Comparison of ENCODE assay signal across 1 cellular context in genomic region chr6:31690231-31691077, GRCh38.
TF ChIP-seq lines count a peak whose summit lies in the region.

No MANE protein-coding gene starts in this region.

TF ChIP-seq in K562, 482 proteins besides CTCF, POLR2A, EP300 and RAD21 (continued from another document and continues in another):
- no peak for TF ChIP-seq CUX1 (CRISPR knock-in tag; IDR thresholded peaks at IDR 0.05)
- no peak for TF ChIP-seq ZNF76 (CRISPR knock-in tag; IDR thresholded peaks at IDR 0.05; ENCODE audit: borderline replicate concordance)
- TF ChIP-seq FOXM1 (IDR thresholded peaks at IDR 0.05; ENCODE audit: low read depth), result peak; percentile 65
- TF ChIP-seq FOXM1 (CRISPR knock-in tag; IDR thresholded peaks at IDR 0.05; ENCODE audit: low read depth), result no peak
- TF ChIP-seq POLR3G (IDR thresholded peaks at IDR 0.05; ENCODE audit: extremely low read depth, insufficient read length, insufficient replicate concordance), result no peak
- no peak for TF ChIP-seq SETDB1 (IDR thresholded peaks at IDR 0.05; ENCODE audit: low read length)
- no peak for TF ChIP-seq SFPQ (IDR thresholded peaks at IDR 0.05; ENCODE audit: low read depth, low read length)
- TF ChIP-seq ZBED1 (IDR thresholded peaks at IDR 0.05), result peak; percentile 75; the same call in 1 of the 2 replicates
- no peak for TF ChIP-seq TCFL5 (CRISPR knock-in tag; conservative IDR thresholded peaks at IDR 0.05)
- peak in 1 of 2 experiments; percentile 87; a peak in 1 of 4 replicates for TF ChIP-seq SRF (CRISPR knock-in tag; IDR thresholded peaks at IDR 0.05)
- peak; percentile 71; the same call in 1 of the 2 replicates for TF ChIP-seq ZBTB17 (CRISPR knock-in tag; IDR thresholded peaks at IDR 0.05)
- TF ChIP-seq DMBX1 (CRISPR knock-in tag; IDR thresholded peaks at IDR 0.05; ENCODE audit: borderline replicate concordance), result peak; percentile 35
- TF ChIP-seq SUPT5H (IDR thresholded peaks at IDR 0.05), result peak; percentile 81
- TF ChIP-seq ZNF24 (IDR thresholded peaks at IDR 0.05), result peak; percentile 56
- no peak for TF ChIP-seq ZNF133 (CRISPR knock-in tag; IDR thresholded peaks at IDR 0.05)
- peak; percentile 83 for TF ChIP-seq OTX1 (CRISPR knock-in tag; IDR thresholded peaks at IDR 0.05)
- TF ChIP-seq JUN (IDR thresholded peaks at IDR 0.05; ENCODE audit: borderline replicate concordance, low read depth, low read length), result peak; percentile 98
- 0 out of 2 replicates have a peak, but pooled peaks have one; percentile 46 for TF ChIP-seq JUN (CRISPR knock-in tag; IDR thresholded peaks at IDR 0.05; ENCODE audit: borderline replicate concordance)
- TF ChIP-seq THAP12 (CRISPR knock-in tag; IDR thresholded peaks at IDR 0.05), result peak; percentile 68
- peak; percentile 84 for TF ChIP-seq TEAD4 (IDR thresholded peaks at IDR 0.05; ENCODE audit: low read length)
- no peak for TF ChIP-seq TEAD4 (CRISPR knock-in tag; IDR thresholded peaks at IDR 0.05; ENCODE audit: borderline replicate concordance)
- no peak for TF ChIP-seq FOXJ3 (CRISPR knock-in tag; IDR thresholded peaks at IDR 0.05)
- no peak for TF ChIP-seq ZNF512 (tag; IDR thresholded peaks at IDR 0.05)
- TF ChIP-seq ZBTB33 (CRISPR knock-in tag; IDR thresholded peaks at IDR 0.05), result peak; percentile 87; the same call in 1 of the 2 replicates
- TF ChIP-seq SPI1 (IDR thresholded peaks at IDR 0.05; ENCODE audit: borderline replicate concordance, low read depth, low read length), result no peak
- peak; percentile 78; the same call in 1 of the 2 replicates for TF ChIP-seq TOE1 (IDR thresholded peaks at IDR 0.05; ENCODE audit: borderline replicate concordance)
- TF ChIP-seq TOE1 (CRISPR knock-in tag; IDR thresholded peaks at IDR 0.05; ENCODE audit: borderline replicate concordance, low read depth), result peak; percentile 58; the same call in 1 of the 2 replicates
- peak; percentile 87 for TF ChIP-seq ZBTB9 (CRISPR knock-in tag; IDR thresholded peaks at IDR 0.05)
- no peak for TF ChIP-seq ATF2 (CRISPR knock-in tag; IDR thresholded peaks at IDR 0.05)
- TF ChIP-seq TEAD2 (tag; IDR thresholded peaks at IDR 0.05), result no peak
- peak; percentile 28 to 72; a peak in 2 of 4 replicates for TF ChIP-seq MAZ (CRISPR knock-in tag; conservative IDR thresholded peaks at IDR 0.05 in 1 of 2, IDR thresholded peaks at IDR 0.05 in 1 of 2)
- no peak for TF ChIP-seq KAT2B (IDR thresholded peaks at IDR 0.05; ENCODE audit: low read depth, low read length)
- TF ChIP-seq ZNF592 (IDR thresholded peaks at IDR 0.05), result peak; percentile 80
- TF ChIP-seq SMC3 (conservative IDR thresholded peaks at IDR 0.05; ENCODE audit: insufficient read depth, low read depth, low read length), result peak; percentile 5; the same call in 1 of the 2 replicates
- no peak for TF ChIP-seq YBX1 (IDR thresholded peaks at IDR 0.05)
- no peak for TF ChIP-seq ZNF384 (IDR thresholded peaks at IDR 0.05; ENCODE audit: low read depth, low read length)
- TF ChIP-seq KHSRP (IDR thresholded peaks at IDR 0.05), result 0 out of 2 replicates have a peak, but pooled peaks have one; percentile 47
- peak; percentile 99 for TF ChIP-seq ZEB2 (IDR thresholded peaks at IDR 0.05)
- peak in 1 of 3 experiments; percentile 65 for TF ChIP-seq YY1 (IDR thresholded peaks at IDR 0.05; ENCODE audit: borderline replicate concordance in 1 of 3, control insufficient read depth in 1 of 3, extremely low read depth in 1 of 3, insufficient read depth in 3 of 3, insufficient read length in 1 of 3, insufficient replicate concordance in 2 of 3, low read depth in 1 of 3, low read length in 2 of 3)
- TF ChIP-seq MAFK (IDR thresholded peaks at IDR 0.05; ENCODE audit: low read length), result peak; percentile 55; the same call in 1 of the 2 replicates
- no peak for TF ChIP-seq ARID2 (IDR thresholded peaks at IDR 0.05)
- no peak; the same call in 1 of the 2 replicates for TF ChIP-seq SREBF1 (IDR thresholded peaks at IDR 0.05; ENCODE audit: borderline replicate concordance, low read depth, low read length)
- TF ChIP-seq COPS2 (conservative IDR thresholded peaks at IDR 0.05), result no peak
- no peak for TF ChIP-seq TSC22D4 (tag; IDR thresholded peaks at IDR 0.05)
